ENCODE assay signal across 21 cellular contexts in the genomic region with DNA sequence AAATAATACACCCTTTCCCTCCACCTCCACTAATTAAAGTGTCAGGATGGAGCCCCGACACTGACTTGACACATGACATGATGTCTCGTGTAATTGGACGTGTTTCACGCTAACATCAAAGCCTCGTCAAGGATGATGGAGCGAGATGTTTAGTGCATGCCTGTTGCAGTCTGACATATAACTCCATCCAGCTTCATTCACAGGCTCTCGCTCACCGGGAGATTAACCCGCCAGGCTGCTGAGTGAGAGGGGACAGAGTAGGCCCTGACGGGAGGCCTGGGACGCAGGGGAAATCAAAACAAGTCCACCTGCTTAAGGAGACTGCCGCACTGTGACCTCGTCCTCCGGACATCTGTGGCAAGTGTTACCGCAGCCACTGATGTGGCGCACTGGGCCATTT.
"Had no signal": no experiment of that assay in that cellular context is flagged by ENCODE, and none has a peak within 500 bp of the region (broad histone marks: within the 10 kb centered on the region; RNA-seq: fewer than 3 reads in every experiment).

No MANE protein-coding gene starts in this region.

- H3K27ac ChIP-seq: coronary artery, hepatocyte, parathyroid adenoma, psoas muscle, sigmoid colon, skin epidermis, testis, tibial nerve, upper lobe of right lung, vagina had no signal

- H3K9ac ChIP-seq: parathyroid adenoma had no signal

- H3K36me3 ChIP-seq: sigmoid colon, tibial nerve, upper lobe of right lung, vagina had no signal

- H3K79me2 ChIP-seq: hepatocyte had no signal

- DNase-seq: effector CD8-positive, alpha-beta T cell; foreskin melanocyte; head of caudate nucleus; kidney; left cardiac atrium; mesendoderm; naive thymus-derived CD4-positive, alpha-beta T cell; psoas muscle; sigmoid colon; stimulated activated CD4-positive, alpha-beta T cell treated with anti-CD3 and anti-CD28 coated beads, Interleukin-2, amount 100 ng/mL, for 24 hours; stimulated activated CD4-positive, alpha-beta T cell treated with anti-CD3 and anti-CD28 coated beads, Interleukin-4, amount 100 ng/mL, for 4 hours; stimulated activated naive B cell treated with anti-CD40 and anti-IgM and Interleukin-4, amounts not matched to agents 10 μg/mL and 1 μg/mL and 100 μg/mL, for 72 hours; stimulated activated naive CD8-positive, alpha-beta T cell treated with anti-CD3 and anti-CD28 coated beads, Interleukin-15, amount 100 ng/mL, for 72 hours; testis; upper lobe of right lung had no signal

- H3K27me3 ChIP-seq: hepatocyte, sigmoid colon, testis, tibial nerve, upper lobe of right lung, vagina had no signal

- H3K4me1 ChIP-seq: parathyroid adenoma, psoas muscle, sigmoid colon, testis, tibial nerve, upper lobe of right lung, vagina had no signal

- H2AFZ ChIP-seq: hepatocyte, parathyroid adenoma had no signal

- H3K4me1 Mint-ChIP-seq: naive thymus-derived CD4-positive, alpha-beta T cell; stimulated activated naive B cell treated with anti-CD40 and anti-IgM and Interleukin-4, amounts not matched to agents 10 μg/mL and 1 μg/mL and 100 μg/mL, for 72 hours; stimulated activated naive CD8-positive, alpha-beta T cell treated with anti-CD3 and anti-CD28 coated beads, Interleukin-15, amount 100 ng/mL, for 72 hours had no signal

- H3K4me2 ChIP-seq: hepatocyte had no signal

- H3K9me3 ChIP-seq: psoas muscle, sigmoid colon, testis, tibial nerve, upper lobe of right lung, vagina had no signal

- H3K4me3 ChIP-seq: coronary artery, hepatocyte, psoas muscle, sigmoid colon, skin epidermis, testis, tibial nerve, upper lobe of right lung, vagina had no signal

- H3K27ac Mint-ChIP-seq: naive thymus-derived CD4-positive, alpha-beta T cell; stimulated activated naive B cell treated with anti-CD40 and anti-IgM and Interleukin-4, amounts not matched to agents 10 μg/mL and 1 μg/mL and 100 μg/mL, for 72 hours; stimulated activated naive CD8-positive, alpha-beta T cell treated with anti-CD3 and anti-CD28 coated beads, Interleukin-15, amount 100 ng/mL, for 72 hours had no signal

- H3K4me3 Mint-ChIP-seq: naive thymus-derived CD4-positive, alpha-beta T cell; stimulated activated naive B cell treated with anti-CD40 and anti-IgM and Interleukin-4, amounts not matched to agents 10 μg/mL and 1 μg/mL and 100 μg/mL, for 72 hours; stimulated activated naive CD8-positive, alpha-beta T cell treated with anti-CD3 and anti-CD28 coated beads, Interleukin-15, amount 100 ng/mL, for 72 hours had no signal

- H3K36me3 Mint-ChIP-seq: naive thymus-derived CD4-positive, alpha-beta T cell; stimulated activated naive B cell treated with anti-CD40 and anti-IgM and Interleukin-4, amounts not matched to agents 10 μg/mL and 1 μg/mL and 100 μg/mL, for 72 hours had no signal
